21 cellular contexts compared by ENCODE assay signal in the genomic region with DNA sequence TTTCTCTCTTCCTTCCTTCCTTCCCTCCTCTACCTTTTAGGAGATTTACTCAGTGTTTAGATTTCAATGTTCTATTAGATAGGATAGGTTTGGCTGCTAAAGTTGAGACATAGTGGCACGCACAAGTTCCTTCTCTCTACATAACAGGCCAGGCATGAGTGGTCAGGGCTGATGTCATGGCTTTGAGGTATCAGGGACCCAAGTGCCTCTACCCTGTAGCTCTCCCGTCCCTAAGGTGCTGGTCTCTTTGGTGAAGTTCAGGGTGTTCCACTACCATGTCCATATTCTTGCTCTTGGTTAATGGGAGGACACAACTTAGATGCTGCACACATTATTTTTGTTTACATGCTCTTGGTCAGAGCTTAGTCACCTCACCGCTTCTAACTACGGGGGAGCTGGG.
DNase-seq lines count a peak whose midpoint lies in the region; ATAC-seq, FAIRE-seq and TF ChIP-seq lines count a peak whose summit lies in the region.
"Had no signal": no experiment of that assay in that cellular context is flagged by ENCODE, and none has a peak within 500 bp of the region (broad histone marks: within the 10 kb centered on the region; RNA-seq: fewer than 3 reads in every experiment).

No MANE protein-coding gene starts in this region.

- no peak overlapping the region for H3K4me3 Mint-ChIP-seq in naive B cell
- H3K4me3 Mint-ChIP-seq: CD4-positive, CD25-positive, alpha-beta regulatory T cell; CD8-positive, alpha-beta T cell; H9 had no signal

- peaks cover 0 to 5% (median 0%) of the 10 kb centered on the region in 7 donors for H3K9me3 Mint-ChIP-seq in naive B cell
- H3K9me3 Mint-ChIP-seq: CD8-positive, alpha-beta T cell; H9 had no signal

- H3K36me3 Mint-ChIP-seq in naive B cell, result peaks cover 0 to 7% of the 10 kb centered on the region in 2 donors
- H3K36me3 Mint-ChIP-seq: CD4-positive, CD25-positive, alpha-beta regulatory T cell; CD8-positive, alpha-beta T cell had no signal

- no peaks in the 10 kb centered on the region for H3K36me3 ChIP-seq in bronchial epithelial cell (ENCODE audit: control insufficient read depth, insufficient read depth, low read length)
- H3K36me3 ChIP-seq: BLaER1 had no signal

- TF ChIP-seq POLR2A in GM12891 (IDR thresholded peaks at IDR 0.05; ENCODE audit: low read depth, low read length), result no peak

- peaks cover 25 to 29% (median 25%) of the 10 kb centered on the region in 3 donors for H3K4me1 Mint-ChIP-seq in naive B cell
- H3K4me1 Mint-ChIP-seq: CD4-positive, CD25-positive, alpha-beta regulatory T cell had no signal

- no peak for TF ChIP-seq CTCF in bronchial epithelial cell (IDR thresholded peaks at IDR 0.05; ENCODE audit: insufficient read depth, low read length, severe bottlenecking)

- ATAC-seq in GM18868 (IDR thresholded peaks at IDR 0.05; ENCODE audit: unreplicated experiment) (peak; percentile 36), naive B cell (ENCODE audit: low read depth in 2 of 2) (peak; percentile 31 to 59), GM21381 (IDR thresholded peaks at IDR 0.05; ENCODE audit: unreplicated experiment) (no peak)
- ATAC-seq: A549; CD8-positive, alpha-beta T cell; HCT116 had no signal

- H3K4me3 ChIP-seq in bronchial epithelial cell (ENCODE audit: low read depth, low read length), result no peak overlapping the region
- H3K4me3 ChIP-seq: A549, BLaER1, GM23248 had no signal

- H3K27me3 ChIP-seq in bronchial epithelial cell (ENCODE audit: control insufficient read depth, insufficient read depth, low read length), result no peaks in the 10 kb centered on the region
- H3K27me3 ChIP-seq: BLaER1 had no signal

- DNase-seq in GM12891 (ENCODE audit: insufficient read length, low spot score) (no peak), bronchial epithelial cell (ENCODE audit: low read depth) (no peak), naive B cell (no peak), AML-193 (lab: John Stamatoyannopoulos, UW) (no peak), GM19240 (ENCODE audit: insufficient read length, low spot score) (no peak), GOT3 (lab: John Stamatoyannopoulos, UW) (no peak)
- DNase-seq: 8988T; ACHN; Caco-2; CD4-positive, CD25-positive, alpha-beta regulatory T cell; CD8-positive, alpha-beta T cell; DMS153; DND-41; GM23248; H9 had no signal

- peaks cover 8 to 15% (median 12%) of the 10 kb centered on the region in 3 donors for H3K27me3 Mint-ChIP-seq in naive B cell
- H3K27me3 Mint-ChIP-seq: CD4-positive, CD25-positive, alpha-beta regulatory T cell had no signal

- FAIRE-seq in GM12891 (lab: Jason Lieb, UNC) (peak; percentile 69), bronchial epithelial cell (lab: Jason Lieb, UNC) (peak; percentile 40)
- FAIRE-seq: A549, G401.6 had no signal

- H3K27ac Mint-ChIP-seq in naive B cell, result peak overlapping the region in 2 of 6 donors; percentile 54 to 60
- H3K27ac Mint-ChIP-seq: CD4-positive, CD25-positive, alpha-beta regulatory T cell; CD8-positive, alpha-beta T cell; H9 had no signal

TF ChIP-seq in GM12891, 5 proteins besides CTCF, POLR2A, EP300 and RAD21:
- TF ChIP-seq POU2F2 (IDR thresholded peaks at IDR 0.05; ENCODE audit: low read depth, low read length), result no peak
- TF ChIP-seq PAX5 (IDR thresholded peaks at IDR 0.05; ENCODE audit: insufficient read depth, low read length, severe bottlenecking), result no peak
- TF ChIP-seq TAF1 (IDR thresholded peaks at IDR 0.05; ENCODE audit: low read depth, low read length), result no peak
- no peak for TF ChIP-seq POLR2AphosphoS5 (IDR thresholded peaks at IDR 0.05; ENCODE audit: low read depth, low read length)
- no peak for TF ChIP-seq SPI1 (IDR thresholded peaks at IDR 0.05; ENCODE audit: low read depth, low read length)
